In genomic region chr3:32947466-32948238, GRCh38 we compare ENCODE assay signal across 9 cellular contexts. TPM values are rescaled to one million over a fixed set of nuclear protein-coding genes. Genes with fewer than 3 reads are reported as not detected.
DNase-seq lines count a peak whose midpoint lies in the region; ATAC-seq and TF ChIP-seq lines count a peak whose summit lies in the region.
"Had no signal": no experiment of that assay in that cellular context is flagged by ENCODE, and none has a peak within 500 bp of the region (broad histone marks: within the 10 kb centered on the region; RNA-seq: fewer than 3 reads in every experiment).

No MANE protein-coding gene starts in this region.

- peaks cover 1% of the 10 kb centered on the region for H3K36me3 Mint-ChIP-seq in activated naive CD8-positive, alpha-beta T cell treated with anti-CD3 and anti-CD28 coated beads for 36 hours

- H3K9me2 ChIP-seq in SU-DHL-6 (replicated peaks; ENCODE audit: insufficient read depth, low read length), result no peaks in the 10 kb centered on the region

- H3K4me2 ChIP-seq in SU-DHL-6 (ENCODE audit: low read depth, low read length, poor library complexity, severe bottlenecking), result no peak overlapping the region

- H3K4me3 Mint-ChIP-seq in activated naive CD8-positive, alpha-beta T cell treated with anti-CD3 and anti-CD28 coated beads for 36 hours, result no peak overlapping the region

- TF ChIP-seq CTCF in GM12801 (IDR thresholded peaks at IDR 0.05; ENCODE audit: extremely low read depth, insufficient read length), result peak; percentile 4
- TF ChIP-seq CTCF in SU-DHL-6 (IDR thresholded peaks at IDR 0.05; ENCODE audit: insufficient read depth, low read length, poor library complexity, severe bottlenecking), result peak; percentile 68

- CTCF ChIA-PET in HEK293T (lab: Yijun Ruan, JAX), result interaction anchor here (0.5 to 3.2 kb wide), 8 partner anchors 9 to 305 kb away, joined by 3 to 18 read pairs (median 3); no protein-coding TSS in a partner anchor

- ATAC-seq in right cardiac atrium (peak; percentile 83 to 90), HG03139 (IDR thresholded peaks at IDR 0.05; ENCODE audit: unreplicated experiment) (no peak)

- H3K4me1 Mint-ChIP-seq in activated naive CD8-positive, alpha-beta T cell treated with anti-CD3 and anti-CD28 coated beads for 36 hours, result peaks cover 33% of the 10 kb centered on the region

- no peaks in the 10 kb centered on the region for H3K27me3 ChIP-seq in SU-DHL-6 (ENCODE audit: low read length)
- no peaks in the 10 kb centered on the region for H3K27me3 ChIP-seq in right cardiac atrium (ENCODE audit: control insufficient read depth, insufficient read depth)

- DNase-seq in HEK293T (ENCODE audit: extremely low spot score) (peak; percentile 74), NCI-H1048 (lab: John Stamatoyannopoulos, UW) (peak; percentile 54), right cardiac atrium (peak; percentile 78 to 94 (median 85)), skeletal muscle cell (ENCODE audit: low read depth) (peak; percentile 24)
- DNase-seq in activated naive CD8-positive, alpha-beta T cell treated with anti-CD3 and anti-CD28 coated beads for 36 hours, result peak; percentile 81

- no peaks in the 10 kb centered on the region for H4K20me1 ChIP-seq in SU-DHL-6 (ENCODE audit: low read depth, low read length)

- peaks cover 14% of the 10 kb centered on the region for H3K27me3 Mint-ChIP-seq in activated naive CD8-positive, alpha-beta T cell treated with anti-CD3 and anti-CD28 coated beads for 36 hours

- no peak overlapping the region for H3K27ac ChIP-seq in SU-DHL-6 (ENCODE audit: low read depth, low read length)
- no peak overlapping the region for H3K27ac ChIP-seq in right cardiac atrium (ENCODE audit: low read length)

- POLR2A ChIA-PET in HEK293T (lab: Yijun Ruan, JAX), result interaction anchor here (1.2 kb wide), 1 partner anchor 167 kb away, joined by 3 read pairs; no protein-coding TSS in a partner anchor

- H3F3A ChIP-seq in SU-DHL-6 (ENCODE audit: insufficient read depth), result no peaks in the 10 kb centered on the region

- intact Hi-C loops in right cardiac atrium (cut with DNase I), result loop anchor here in 1 of 4 donors (10.0 kb wide), 1 partner anchor 127 kb away; no protein-coding TSS in a partner anchor

- no peaks in the 10 kb centered on the region for H3K9me3 ChIP-seq in SU-DHL-6 (ENCODE audit: insufficient read depth, low read length)
- H3K9me3 ChIP-seq in right cardiac atrium (ENCODE audit: control insufficient read depth, low read length), result no peaks in the 10 kb centered on the region

- H3K4me1 ChIP-seq in right cardiac atrium (ENCODE audit: control insufficient read depth, insufficient read depth, low read length), result no peaks in the 10 kb centered on the region

- H3K79me2 ChIP-seq in SU-DHL-6 (ENCODE audit: insufficient read depth, low read length), result no peaks in the 10 kb centered on the region

- H3K9me3 Mint-ChIP-seq in activated naive CD8-positive, alpha-beta T cell treated with anti-CD3 and anti-CD28 coated beads for 36 hours, result no peaks in the 10 kb centered on the region

- H2AFZ ChIP-seq in SU-DHL-6 (ENCODE audit: low read depth, low read length, severe bottlenecking), result peak overlapping the region; percentile 21

- 45% methylated on average over 9 of the region's 9 CpGs for WGBS in right cardiac atrium

- peak overlapping the region; percentile 20 for H3K27ac Mint-ChIP-seq in activated naive CD8-positive, alpha-beta T cell treated with anti-CD3 and anti-CD28 coated beads for 36 hours

- no peaks in the 10 kb centered on the region for H3K36me3 ChIP-seq in SU-DHL-6 (ENCODE audit: low read length)

- H3K4me3 ChIP-seq in SU-DHL-6 (ENCODE audit: insufficient read depth, low read length, poor library complexity, severe bottlenecking) (no peak overlapping the region), right cardiac atrium (ENCODE audit: low read length) (no peak overlapping the region), skeletal muscle cell (ENCODE audit: low read depth, low read length) (no peak overlapping the region)

- no peak overlapping the region for H3K9ac ChIP-seq in SU-DHL-6 (ENCODE audit: low read length)

TF ChIP-seq in HEK293T, 16 proteins besides CTCF, POLR2A, EP300 and RAD21:
- no peak for TF ChIP-seq BHLHE40 (IDR thresholded peaks at IDR 0.05; ENCODE audit: borderline replicate concordance)
- no peak for TF ChIP-seq HDGF (IDR thresholded peaks at IDR 0.05; ENCODE audit: borderline replicate concordance)
- no peak for TF ChIP-seq FOXK2 (IDR thresholded peaks at IDR 0.05)
- TF ChIP-seq FOXM1 (IDR thresholded peaks at IDR 0.05; ENCODE audit: borderline replicate concordance), result no peak
- no peak for TF ChIP-seq NFRKB (IDR thresholded peaks at IDR 0.05)
- TF ChIP-seq TARDBP (IDR thresholded peaks at IDR 0.05), result no peak
- no peak for TF ChIP-seq ELF4 (IDR thresholded peaks at IDR 0.05)
- no peak for TF ChIP-seq ZNF384 (IDR thresholded peaks at IDR 0.05)
- TF ChIP-seq L3MBTL2 (conservative IDR thresholded peaks at IDR 0.05), result peak; percentile 85

RNA-seq across cellular contexts. Expression of gene CCR4, which starts 3.8 kb away (rescaled TPM):
- total RNA-seq in activated naive CD8-positive, alpha-beta T cell treated with anti-CD3 and anti-CD28 coated beads for 36 hours, result 1 to 10 TPM; 8.1 to 8.8 TPM
- total RNA-seq in right cardiac atrium, result under 1 TPM in 2 of 4 donors, not detected in 2; 0.12 to 0.25 TPM
- polyA plus RNA-seq in right cardiac atrium, result 0.05 TPM
- total RNA-seq: temporal lobe had no signal

Comparison
In these comparisons a context has a peak if more than half of its experiments do, and no peak if none do; other contexts are left out.
1. DNase-seq: peak in every context shown above with its lines; median percentile 85 in right cardiac atrium; 81 in activated naive CD8-positive, alpha-beta T cell treated with anti-CD3 and anti-CD28 coated beads for 36 hours; 74 in HEK293T; 54 in NCI-H1048; 24 in skeletal muscle cell.
2. RNA of gene CCR4, which starts 3.8 kb away (total RNA-seq): 8.1 to 8.8 TPM in activated naive CD8-positive, alpha-beta T cell treated with anti-CD3 and anti-CD28 coated beads for 36 hours; 0.12 to 0.25 TPM in right cardiac atrium; every median in the first group is over 4 times any median in the second.